34 cellular contexts compared by ENCODE assay signal in the genomic region with DNA sequence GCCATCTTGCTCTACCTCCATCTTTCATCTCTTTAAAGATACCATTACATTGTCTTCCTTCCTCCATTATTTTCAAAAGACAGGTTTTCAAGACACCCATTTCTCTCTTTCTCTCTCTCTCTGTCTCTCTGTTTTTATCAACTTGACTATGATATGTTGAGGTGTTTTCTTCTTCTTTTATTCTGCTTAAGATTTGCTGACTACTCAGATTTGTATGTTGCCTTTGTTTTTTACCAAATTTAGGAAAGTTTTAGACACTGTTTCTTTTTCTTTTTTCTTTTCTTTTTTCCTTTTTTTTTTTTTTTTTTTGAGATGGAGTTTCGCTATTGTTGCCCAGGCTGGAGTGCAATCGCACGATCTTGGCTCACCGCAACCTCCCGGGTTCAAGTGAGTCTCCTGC.
DNase-seq lines count a peak whose midpoint lies in the region; ATAC-seq, FAIRE-seq and TF ChIP-seq lines count a peak whose summit lies in the region.
"Had no signal": no experiment of that assay in that cellular context is flagged by ENCODE, and none has a peak within 500 bp of the region (broad histone marks: within the 10 kb centered on the region; RNA-seq: fewer than 3 reads in every experiment).

No MANE protein-coding gene starts in this region.

- H3K9me3 ChIP-seq in HepG2 (ENCODE audit: low read length): peaks cover 33% of the 10 kb centered on the region
- H3K9me3 ChIP-seq in right lobe of liver: no peaks in the 10 kb centered on the region
- H3K9me3 ChIP-seq in A549: no peaks in the 10 kb centered on the region
- peaks cover 26% of the 10 kb centered on the region for H3K9me3 ChIP-seq in IMR-90 (ENCODE audit: control insufficient read depth, insufficient read depth, low read length)
- H3K9me3 ChIP-seq in K562 (replicated peaks; ENCODE audit: control insufficient read depth, insufficient read depth, low read depth, low read length): no peaks in the 10 kb centered on the region; the same call in 1 of the 2 replicates
- H3K9me3 ChIP-seq in stomach: peaks cover 0 to 15% (median 9%) of the 10 kb centered on the region in 4 donors
- H3K9me3 ChIP-seq: BE2C, BLaER1, Caco-2 had no signal

- H3K23ac ChIP-seq in IMR-90 (ENCODE audit: low read depth, low read length): no peak overlapping the region

- H2AK9ac ChIP-seq in IMR-90 (replicated peaks; ENCODE audit: low read depth, low read length, poor library complexity): no peak overlapping the region

- no peaks in the 10 kb centered on the region for H3K79me2 ChIP-seq in HepG2 (ENCODE audit: insufficient read depth, low read length)
- H3K79me2 ChIP-seq in K562 (ENCODE audit: control insufficient read depth, insufficient read depth, low read length): no peaks in the 10 kb centered on the region

- H3K27me3 ChIP-seq in HepG2 (ENCODE audit: control insufficient read depth in 1 of 2, insufficient read depth in 2 of 2, low read length in 2 of 2) (no peaks in the 10 kb centered on the region), right lobe of liver (no peaks in the 10 kb centered on the region), IMR-90 (ENCODE audit: control insufficient read depth, insufficient read depth, low read length) (no peaks in the 10 kb centered on the region), K562 (ENCODE audit: control insufficient read depth in 2 of 2, insufficient read depth in 2 of 2, low read length in 2 of 2) (no peaks in the 10 kb centered on the region), stomach (no peaks in the 10 kb centered on the region)
- H3K27me3 ChIP-seq: BE2C; BLaER1; BLaER1 treated with 17β-estradiol and CSF1 and Interleukin-3, amounts not matched to agents 10 nM and 100 nM had no signal

- H3K9me1 ChIP-seq in IMR-90 (ENCODE audit: insufficient read depth, low read length) (no peaks in the 10 kb centered on the region), K562 (ENCODE audit: control insufficient read depth, insufficient read depth, low read length) (no peaks in the 10 kb centered on the region)

- BruUV-seq in HepG2 (replicated peaks; lab: Mats Ljungman, UMichigan) (no TSS peak), IMR-90 (replicated peaks; lab: Mats Ljungman, UMichigan) (no TSS peak), K562 (replicated peaks; lab: Mats Ljungman, UMichigan) (no TSS peak)

- H2BK120ac ChIP-seq in IMR-90 (ENCODE audit: low read depth, low read length): no peak overlapping the region

- dilution Hi-C loops in IMR-90 (cut with HindIII; ENCODE audit: low sequenced_read_pairs, unreplicated experiment): no loop called here

- H3K27ac ChIP-seq in HepG2 (ENCODE audit: extremely low read length, insufficient read depth, low read length) (no peak overlapping the region), right lobe of liver (no peak overlapping the region), A549 (no peak overlapping the region), IMR-90 (ENCODE audit: insufficient read depth, low read length) (no peak overlapping the region), K562 (ENCODE audit: extremely low read depth, low read depth, low read length) (no peak overlapping the region), stomach (no peak overlapping the region)
- H3K27ac ChIP-seq: 22Rv1; BLaER1; BLaER1 treated with 17β-estradiol and CSF1 and Interleukin-3, amounts not matched to agents 10 nM and 100 nM; C4-2B had no signal

- intact Hi-C loops in HepG2 (cut with micrococcal nuclease; ENCODE audit: unreplicated experiment) (no loop called here), right lobe of liver (cut with DNase I) (no loop called here), IMR-90 (cut with micrococcal nuclease) (no loop called here), K562 (cut with micrococcal nuclease) (no loop called here), stomach (cut with DNase I; ENCODE audit: low total_unique reads) (no loop called here)

- H2BK5ac ChIP-seq in IMR-90 (ENCODE audit: low read depth, low read length, poor library complexity, severe bottlenecking): no peak overlapping the region

- no peak for TF ChIP-seq POLR2A in HepG2 (IDR thresholded peaks at IDR 0.05; ENCODE audit: insufficient read depth in 1 of 2, low read depth in 2 of 2, low read length in 2 of 2)
- TF ChIP-seq POLR2A in right lobe of liver (IDR thresholded peaks at IDR 0.05): no peak
- no peak for TF ChIP-seq POLR2A in A549 (IDR thresholded peaks at IDR 0.05; ENCODE audit: low read length)
- no peak for TF ChIP-seq POLR2A in IMR-90 (IDR thresholded peaks at IDR 0.05; ENCODE audit: low read depth, low read length)
- no peak for TF ChIP-seq POLR2A in K562 (conservative IDR thresholded peaks at IDR 0.05)
- no peak for TF ChIP-seq POLR2A in stomach (IDR thresholded peaks at IDR 0.05)

- no peak for FAIRE-seq in HepG2 (lab: Jason Lieb, UNC)
- no peak for FAIRE-seq in A549 (lab: Jason Lieb, UNC)
- FAIRE-seq in K562 (lab: Jason Lieb, UNC): no peak
- FAIRE-seq: A204.1, D721Med had no signal

- no peaks in the 10 kb centered on the region for H3K79me1 ChIP-seq in IMR-90 (ENCODE audit: low read depth in 1 of 2, low read length in 2 of 2)

- H3K56ac ChIP-seq in IMR-90 (ENCODE audit: extremely low read depth, insufficient read depth, low read length): no peak overlapping the region

- H4K91ac ChIP-seq in IMR-90 (ENCODE audit: insufficient read depth, low read depth, low read length): no peak overlapping the region

- H3K4me3 ChIP-seq in HepG2 (replicated peaks in 1 of 3; ENCODE audit: insufficient read depth in 1 of 3, low read depth in 2 of 3, low read length in 3 of 3) (no peak overlapping the region), right lobe of liver (no peak overlapping the region), A549 (no peak overlapping the region), IMR-90 (ENCODE audit: insufficient read depth, low read depth, low read length) (no peak overlapping the region), K562 (no peak overlapping the region), stomach (no peak overlapping the region)
- H3K4me3 ChIP-seq: BLaER1; BLaER1 treated with 17β-estradiol and CSF1 and Interleukin-3, amounts not matched to agents 10 nM and 100 nM had no signal

- in situ Hi-C loops in HepG2 (cut with HindIII; ENCODE audit: extremely low pct_ligation_motif_present, low pct_unique_long_range_greater_than_20kb): no loop called here
- in situ Hi-C loops in IMR-90 (cut with MboI; ENCODE audit: low sequenced_read_pairs): no loop called here
- in situ Hi-C loops in K562 (cut with MboI): no loop called here

- H2BK20ac ChIP-seq in IMR-90 (ENCODE audit: low read depth, low read length): no peak overlapping the region

- ATAC-seq in HepG2: no peak
- ATAC-seq in right lobe of liver: no peak
- ATAC-seq in A549: no peak
- ATAC-seq in IMR-90 (ENCODE audit: low read depth): no peak
- ATAC-seq in K562: no peak
- ATAC-seq: CD8-positive, alpha-beta T cell had no signal

- H2BK15ac ChIP-seq in IMR-90 (ENCODE audit: low read depth, low read length): no peak overlapping the region

- H2AFZ ChIP-seq in HepG2 (ENCODE audit: low read length) (no peak overlapping the region), IMR-90 (replicated peaks; ENCODE audit: low read length, poor library complexity) (no peak overlapping the region), K562 (ENCODE audit: low read depth, low read length) (no peak overlapping the region)

- H3K4ac ChIP-seq in IMR-90 (ENCODE audit: low read depth, low read length): no peak overlapping the region

- H3K36me3 ChIP-seq in HepG2 (replicated peaks in 1 of 2; ENCODE audit: control insufficient read depth in 1 of 2, insufficient read depth in 2 of 2, low read length in 2 of 2): no peaks in the 10 kb centered on the region
- H3K36me3 ChIP-seq in right lobe of liver: no peaks in the 10 kb centered on the region
- H3K36me3 ChIP-seq in IMR-90 (ENCODE audit: control insufficient read depth, insufficient read depth, low read length): no peaks in the 10 kb centered on the region
- no peaks in the 10 kb centered on the region for H3K36me3 ChIP-seq in K562 (ENCODE audit: control insufficient read depth, insufficient read depth, low read length)
- H3K36me3 ChIP-seq in stomach: no peaks in the 10 kb centered on the region
- H3K36me3 ChIP-seq: BE2C; BLaER1; BLaER1 treated with 17β-estradiol and CSF1 and Interleukin-3, amounts not matched to agents 10 nM and 100 nM had no signal

- H3K9ac ChIP-seq in HepG2 (ENCODE audit: insufficient read depth, low read depth, low read length) (no peak overlapping the region), IMR-90 (ENCODE audit: low read depth, low read length) (no peak overlapping the region), K562 (ENCODE audit: insufficient read depth in 1 of 2, low read depth in 2 of 2, low read length in 2 of 2) (no peak overlapping the region)
- H3K9ac ChIP-seq: BLaER1; BLaER1 treated with 17β-estradiol and CSF1 and Interleukin-3, amounts not matched to agents 10 nM and 100 nM had no signal

- TF ChIP-seq RAD21 in HepG2 (CRISPR knock-in tag; IDR thresholded peaks at IDR 0.05) (no peak), A549 (conservative IDR thresholded peaks at IDR 0.05 in 1 of 2, IDR thresholded peaks at IDR 0.05 in 1 of 2) (no peak), IMR-90 (IDR thresholded peaks at IDR 0.05; ENCODE audit: low read length) (no peak), K562 (CRISPR knock-in tag; conservative IDR thresholded peaks at IDR 0.05 in 1 of 2, IDR thresholded peaks at IDR 0.05 in 1 of 2) (no peak)

- no peak overlapping the region for H4K5ac ChIP-seq in IMR-90 (ENCODE audit: low read depth, low read length)

- H3K4me2 ChIP-seq in HepG2 (ENCODE audit: low read depth, low read length): no peak overlapping the region
- no peak overlapping the region for H3K4me2 ChIP-seq in A549
- no peak overlapping the region for H3K4me2 ChIP-seq in IMR-90 (ENCODE audit: low read depth, low read length)
- H3K4me2 ChIP-seq in K562 (ENCODE audit: insufficient read depth, low read length): no peak overlapping the region
- H3K4me2 ChIP-seq: BLaER1; BLaER1 treated with 17β-estradiol and CSF1 and Interleukin-3, amounts not matched to agents 10 nM and 100 nM had no signal

- TF ChIP-seq EP300 in HepG2 (IDR thresholded peaks at IDR 0.05; ENCODE audit: low read depth in 2 of 2, low read length in 2 of 2): no peak
- no peak for TF ChIP-seq EP300 in HepG2 (CRISPR knock-in tag; IDR thresholded peaks at IDR 0.05; ENCODE audit: borderline replicate concordance)
- no peak for TF ChIP-seq EP300 in A549 (IDR thresholded peaks at IDR 0.05)
- no peak for TF ChIP-seq EP300 in K562 (IDR thresholded peaks at IDR 0.05; ENCODE audit: low read length)
- TF ChIP-seq EP300 in stomach (IDR thresholded peaks at IDR 0.05): no peak

- no peak overlapping the region for H3K14ac ChIP-seq in IMR-90 (replicated peaks; ENCODE audit: low read depth, low read length)

- no peak overlapping the region for H2AK5ac ChIP-seq in IMR-90 (ENCODE audit: low read depth, low read length)

- no peak for DNase-seq in HepG2 (ENCODE audit: low spot score)
- DNase-seq in right lobe of liver: no peak
- DNase-seq in A549 (ENCODE audit: low read depth in 1 of 2, low spot score in 1 of 2): no peak
- DNase-seq in IMR-90: no peak
- DNase-seq in K562 (ENCODE audit: extremely low read depth in 1 of 4, low spot score in 3 of 4): no peak
- DNase-seq in stomach: no peak
- DNase-seq in stimulated activated CD4-positive, alpha-beta T cell treated with anti-CD3 and anti-CD28 coated beads, Interleukin-15, amount 100 ng/mL, for 24 hours: no peak
- DNase-seq in kidney tubule cell (ENCODE audit: low spot score): no peak
- DNase-seq: 8988T; ACHN; AML-193; BE2C; C1 segment of cervical spinal cord; Caco-2; Calu3; CD4-positive, alpha-beta memory T cell; CD4-positive, alpha-beta T cell; CD4-positive, CD25-positive, alpha-beta regulatory T cell; CD8-positive, alpha-beta memory T cell; CD8-positive, alpha-beta T cell; COR-L47; DMS 273 treated with DMSO at 0.1 percent for 48 hours; DMS153; DMS53; DMS79; DMS79 treated with DMSO at 0.1 percent for 48 hours; DND-41; EL had no signal

- H4K20me1 ChIP-seq in HepG2 (ENCODE audit: insufficient read depth, low read length): no peaks in the 10 kb centered on the region
- no peaks in the 10 kb centered on the region for H4K20me1 ChIP-seq in IMR-90 (ENCODE audit: insufficient read depth, low read length)
- H4K20me1 ChIP-seq in K562 (replicated peaks; ENCODE audit: control insufficient read depth, insufficient read depth, low read length): no peaks in the 10 kb centered on the region
- H4K20me1 ChIP-seq: BLaER1; BLaER1 treated with 17β-estradiol and CSF1 and Interleukin-3, amounts not matched to agents 10 nM and 100 nM had no signal

- no peak overlapping the region for H3K18ac ChIP-seq in IMR-90 (ENCODE audit: low read depth, low read length)

- CTCF ChIA-PET in HepG2 (lab: Yijun Ruan, JAX; ENCODE audit: low intra/inter-chr PET ratio, low total read pairs): no interaction called here
- CTCF ChIA-PET in A549 (lab: Yijun Ruan, JAX): interaction anchor here (1.2 kb wide), 1 partner anchor 9 kb away, joined by 3 read pairs; no protein-coding TSS in a partner anchor
- CTCF ChIA-PET in IMR-90 (lab: Yijun Ruan, JAX): no interaction called here
- CTCF ChIA-PET in K562 (lab: Yijun Ruan, JAX; ENCODE audit: low intra/inter-chr PET ratio): interaction anchor here (0.7 kb wide), 1 partner anchor 1618 kb away, joined by 3 read pairs; no protein-coding TSS in a partner anchor

- POLR2A ChIA-PET in HepG2 (lab: Yijun Ruan, JAX): no interaction called here
- POLR2A ChIA-PET in A549 (lab: Yijun Ruan, JAX): no interaction called here
- POLR2A ChIA-PET in IMR-90 (lab: Charles Lee; ENCODE audit: unreplicated experiment): no interaction called here
- POLR2A ChIA-PET in K562 (lab: Yijun Ruan, JAX): interaction anchor here (0.6 kb wide), 1 partner anchor 831 kb away, joined by 3 read pairs; no protein-coding TSS in a partner anchor

- H3K4me1 ChIP-seq in HepG2 (ENCODE audit: insufficient read depth, low read length) (no peaks in the 10 kb centered on the region), right lobe of liver (no peaks in the 10 kb centered on the region), A549 (no peaks in the 10 kb centered on the region), IMR-90 (ENCODE audit: control insufficient read depth, insufficient read depth, low read length) (no peaks in the 10 kb centered on the region), K562 (replicated peaks in 1 of 2; ENCODE audit: control insufficient read depth in 2 of 2, insufficient read depth in 2 of 2, low read length in 2 of 2) (no peaks in the 10 kb centered on the region), stomach (no peaks in the 10 kb centered on the region)
- H3K4me1 ChIP-seq: BE2C, BLaER1, Caco-2 had no signal

- WGBS in HepG2 (ENCODE audit: low lambda C conversion rate): 31% methylated on average over 5 of the region's 5 CpGs
- 66% methylated on average over 5 of the region's 5 CpGs for WGBS in right lobe of liver (ENCODE audit: insufficient coverage, low coverage, low lambda C conversion rate, missing lambda C conversion rate)
- 47% methylated on average over 5 of the region's 5 CpGs for WGBS in A549 (ENCODE audit: missing lambda C conversion rate)
- WGBS in IMR-90 (ENCODE audit: extremely low coverage in 2 of 2, insufficient read length in 1 of 2), 2 experiments: no CpG with 5 or more reads among the region's 5 CpGs
- no CpG with 5 or more reads among the region's 5 CpGs for WGBS in K562 (ENCODE audit: insufficient coverage, low coverage, missing lambda C conversion rate)
- 82 to 99% (median 94%) methylated on average over 5 of the region's 5 CpGs for WGBS in stomach, 5 donors

- TF ChIP-seq CTCF in HepG2 (CRISPR knock-in tag; IDR thresholded peaks at IDR 0.05) (no peak), right lobe of liver (IDR thresholded peaks at IDR 0.05) (no peak), A549 (IDR thresholded peaks at IDR 0.05) (no peak), IMR-90 (conservative IDR thresholded peaks at IDR 0.05; ENCODE audit: low read depth, low read length) (no peak), K562 (IDR thresholded peaks at IDR 0.05 in 2 of 3, conservative IDR thresholded peaks at IDR 0.05 in 1 of 3; ENCODE audit: insufficient read depth in 2 of 3, low read depth in 1 of 3, low read length in 3 of 3) (no peak), stomach (IDR thresholded peaks at IDR 0.05) (no peak)

- H4K8ac ChIP-seq in IMR-90 (ENCODE audit: low read depth in 2 of 2, low read length in 2 of 2): no peak overlapping the region

Comparison
In these comparisons a context has a peak if more than half of its experiments do, and no peak if none do; other contexts are left out.
1. CTCF ChIA-PET loops: an anchor here in A549 (1.2 kb wide) and K562 (0.7 kb wide); none called in HepG2 and IMR-90.
2. Of the 241 proteins assayed by ChIP-seq in both HepG2 and K562: peak only in HepG2: none; only in K562: MAFG; in both: MAFF and MAFK; in neither: 238.